8 cellular contexts compared by ENCODE assay signal in the genomic region with DNA sequence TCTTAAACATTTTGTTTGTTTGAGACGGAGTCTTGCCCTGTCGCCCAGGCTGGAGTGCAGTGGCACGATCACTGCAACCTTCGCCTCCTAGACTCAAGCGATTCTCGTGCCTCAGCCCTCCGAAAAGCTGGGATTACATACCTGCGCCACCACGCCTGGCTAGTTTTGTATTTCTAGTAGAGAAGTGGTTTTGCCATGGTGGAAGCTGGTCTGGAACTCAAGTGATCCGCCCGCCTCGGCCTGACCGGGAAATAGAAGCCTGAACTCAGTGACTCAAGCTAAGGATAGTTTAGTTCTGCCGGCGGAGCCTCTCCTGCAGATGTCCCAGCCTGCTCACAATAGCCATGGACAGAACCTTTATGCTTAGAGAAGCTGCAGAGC. TPM values are rescaled to one million over a fixed set of nuclear protein-coding genes. Genes with fewer than 3 reads are reported as not detected.
A peak's percentile ranks its signal among the peaks of the same experiment; 100 is the strongest.
DNase-seq lines count a peak whose midpoint lies in the region; ATAC-seq and TF ChIP-seq lines count a peak whose summit lies in the region.

No MANE protein-coding gene starts in this region.

- H3K27me3 Mint-ChIP-seq in CD8-positive, alpha-beta memory T cell = no peaks in the 10 kb centered on the region
- no peaks in the 10 kb centered on the region for H3K27me3 Mint-ChIP-seq in MCF 10A (ENCODE audit: insufficient read depth, unreplicated experiment)

- H3K27me3 ChIP-seq in CD8-positive, alpha-beta memory T cell (ENCODE audit: insufficient read depth, low read length, poor library complexity, severe bottlenecking) = no peaks in the 10 kb centered on the region
- no peaks in the 10 kb centered on the region for H3K27me3 ChIP-seq in gastrocnemius medialis

- in situ Hi-C loops in gastrocnemius medialis (cut with MboI; ENCODE audit: low sequenced_read_pairs in 4 of 4) = no loop called here

- peak in 3 of 5 donors; percentile 2 to 49 (median 10) for DNase-seq in CD8-positive, alpha-beta memory T cell
- peak; percentile 13 for DNase-seq in GM19238 (ENCODE audit: insufficient read length, low spot score)
- DNase-seq in RPMI8226 = peak; percentile 38
- DNase-seq in MCF 10A (ENCODE audit: unreplicated experiment) = peak; percentile 62
- DNase-seq in iPS-NIHi11 (ENCODE audit: low spot score) = peak; percentile 30
- DNase-seq in gastrocnemius medialis = peak; percentile 5 to 28
- no peak for DNase-seq in SIG-M5 treated with dmso at 0.1 percent for 504 hours (lab: John Stamatoyannopoulos, UW; ENCODE audit: unreplicated experiment)

- H3K27ac Mint-ChIP-seq in CD8-positive, alpha-beta memory T cell = peak overlapping the region; percentile 91 to 100 (median 99)
- peak overlapping the region; percentile 97 for H3K27ac Mint-ChIP-seq in MCF 10A (ENCODE audit: low read depth, unreplicated experiment)

- no peaks in the 10 kb centered on the region for H3K9me3 Mint-ChIP-seq in CD8-positive, alpha-beta memory T cell
- no peaks in the 10 kb centered on the region for H3K9me3 Mint-ChIP-seq in MCF 10A (ENCODE audit: unreplicated experiment)

- peak overlapping the region; percentile 89 for H3K27ac ChIP-seq in CD8-positive, alpha-beta memory T cell (ENCODE audit: low read depth, low read length)
- peak overlapping the region; percentile 80 to 89 (median 84) for H3K27ac ChIP-seq in gastrocnemius medialis

- H3K36me3 ChIP-seq in CD8-positive, alpha-beta memory T cell (ENCODE audit: insufficient read depth, low read length) = peaks cover 11% of the 10 kb centered on the region
- H3K36me3 ChIP-seq in gastrocnemius medialis = peaks cover 0 to 11% of the 10 kb centered on the region in 2 donors

- H3K36me3 Mint-ChIP-seq in CD8-positive, alpha-beta memory T cell = peaks cover 0 to 38% (median 11%) of the 10 kb centered on the region in 3 donors
- H3K36me3 Mint-ChIP-seq in MCF 10A (ENCODE audit: insufficient read depth, unreplicated experiment) = peaks cover 28% of the 10 kb centered on the region

- peaks cover 45% of the 10 kb centered on the region for H3K4me1 ChIP-seq in CD8-positive, alpha-beta memory T cell (ENCODE audit: insufficient read depth, low read length)
- peaks cover 2 to 14% of the 10 kb centered on the region in 2 donors for H3K4me1 ChIP-seq in gastrocnemius medialis

- CTCF ChIA-PET in CD8-positive, alpha-beta memory T cell (lab: Charles Lee) = interaction anchor here (0.6 to 1.8 kb wide), 6 partner anchors 12 to 760 kb away, joined by 3 to 6 read pairs (median 3); partner anchors contain the start of gene ZNF254
- CTCF ChIA-PET in MCF 10A (lab: Yijun Ruan, JAX) = interaction anchor here (0.6 to 2.1 kb wide), 8 partner anchors 8 to 517 kb away, joined by 3 to 5 read pairs (median 3); no protein-coding TSS in a partner anchor

- POLR2A ChIA-PET in CD8-positive, alpha-beta memory T cell (lab: Charles Lee) = interaction anchor here (0.6 to 2.2 kb wide), 11 partner anchors 9 to 760 kb away, joined by 3 to 20 read pairs (median 7); partner anchors contain the start of genes ZNF254, ZNF675, ZNF681 and ZNF726
- POLR2A ChIA-PET in MCF 10A (lab: Yijun Ruan, JAX) = interaction anchor here (0.6 to 2.6 kb wide), 23 partner anchors 9 to 784 kb away, joined by 3 to 19 read pairs (median 4); partner anchors contain the start of genes ZNF254, ZNF675, ZNF724 and ZNF91

- H3K4me3 Mint-ChIP-seq in CD8-positive, alpha-beta memory T cell = peak overlapping the region; percentile 99 to 100 (median 100)
- H3K4me3 Mint-ChIP-seq in MCF 10A (ENCODE audit: unreplicated experiment) = peak overlapping the region; percentile 94

- peak; percentile 37 for ATAC-seq in HG03354 (IDR thresholded peaks at IDR 0.05; ENCODE audit: poor library complexity, severe bottlenecking, unreplicated experiment)
- ATAC-seq in gastrocnemius medialis = peak; percentile 57 to 59

- TF ChIP-seq POLR2A in gastrocnemius medialis (IDR thresholded peaks at IDR 0.05) = no peak

- intact Hi-C loops in MCF 10A (cut with micrococcal nuclease) = loop anchor here (1.0 kb wide), 1 partner anchor 20 kb away; no protein-coding TSS in a partner anchor
- intact Hi-C loops in gastrocnemius medialis (cut with DNase I; ENCODE audit: low total_unique reads) = loop anchor here (2.0 kb wide), 1 partner anchor 53 kb away; the partner anchor contains the start of gene ZNF254

- H3K9me3 ChIP-seq in CD8-positive, alpha-beta memory T cell (ENCODE audit: low read length) = no peaks in the 10 kb centered on the region
- no peaks in the 10 kb centered on the region for H3K9me3 ChIP-seq in gastrocnemius medialis

- BruUV-seq in MCF 10A (replicated peaks; lab: Mats Ljungman, UMichigan) = no TSS peak

- H3K4me3 ChIP-seq in CD8-positive, alpha-beta memory T cell (ENCODE audit: low read length) = peak overlapping the region; percentile 99
- H3K4me3 ChIP-seq in gastrocnemius medialis = peak overlapping the region; percentile 79 to 89 (median 82)

- TF ChIP-seq CTCF in MCF 10A (IDR thresholded peaks at IDR 0.05; ENCODE audit: unreplicated experiment) (no peak), gastrocnemius medialis (IDR thresholded peaks at IDR 0.05 in 4 of 5, conservative IDR thresholded peaks at IDR 0.05 in 1 of 5) (no peak)

- peaks cover 49 to 86% (median 60%) of the 10 kb centered on the region in 3 donors for H3K4me1 Mint-ChIP-seq in CD8-positive, alpha-beta memory T cell
- peaks cover 8% of the 10 kb centered on the region for H3K4me1 Mint-ChIP-seq in MCF 10A (ENCODE audit: insufficient read depth, unreplicated experiment)

RNA-seq across cellular contexts. Expression of gene ZNF254, which starts 53.0 kb away (rescaled TPM):
- 1 to 10 TPM; 7.3 to 9.7 TPM for total RNA-seq in CD8-positive, alpha-beta memory T cell
- polyA plus RNA-seq in CD8-positive, alpha-beta memory T cell = 6.8 TPM
- total RNA-seq in MCF 10A (2022) (5.3 and 5.6 TPM in 2 replicates), gastrocnemius medialis (1 to 10 TPM; 2.8 to 5.6 (median 4.1) TPM)
